12 cellular contexts compared by ENCODE assay signal in genomic region chr9:136231478-136232297, GRCh38. TPM values are rescaled to one million over a fixed set of nuclear protein-coding genes. Genes with fewer than 3 reads are reported as not detected.
A peak's percentile ranks its signal among the peaks of the same experiment; 100 is the strongest.
DNase-seq lines count a peak whose midpoint lies in the region; ATAC-seq, FAIRE-seq and TF ChIP-seq lines count a peak whose summit lies in the region.
"Had no signal": no experiment of that assay in that cellular context is flagged by ENCODE, and none has a peak within 500 bp of the region (broad histone marks: within the 10 kb centered on the region; RNA-seq: fewer than 3 reads in every experiment).

No MANE protein-coding gene starts in this region.

- H3K36me3 ChIP-seq in spleen, result peaks cover 0 to 67% (median 19%) of the 10 kb centered on the region in 6 donors

- FAIRE-seq in GM19239 (lab: Jason Lieb, UNC), result no peak
- FAIRE-seq: G401.6 had no signal

- peaks cover 0 to 84% (median 30%) of the 10 kb centered on the region in 6 donors for H3K4me1 ChIP-seq in spleen

- peak overlapping the region in 1 of 8 donors; percentile 35 for H3K4me3 ChIP-seq in spleen

- WGBS in spleen, 5 donors, result 40 to 61% (median 45%) methylated on average over 31 of the region's 31 CpGs

- peaks cover 29% of the 10 kb centered on the region for H3K4me1 Mint-ChIP-seq in activated naive CD4-positive, alpha-beta T cell treated with anti-CD3 and anti-CD28 coated beads, Interleukin-2, amount 10 ng/mL, durations not matched to agents 7 days and 5 days
- peaks cover 33% of the 10 kb centered on the region for H3K4me1 Mint-ChIP-seq in T-helper 1 cell treated with Interleukin-12 subunit alpha and Interleukin-12 subunit beta and Interleukin-4 antibody, amounts not matched to agents 30 μg/mL and 1 μg/mL, for 36 hours (ENCODE audit: low read depth)
- H3K4me1 Mint-ChIP-seq in activated naive CD8-positive, alpha-beta T cell treated with anti-CD3 and anti-CD28 coated beads, Interleukin-2, amount 50 U/mL, for 24 hours, result peaks cover 40% of the 10 kb centered on the region

- no peak for TF ChIP-seq CTCF in spleen (IDR thresholded peaks at IDR 0.05 in 8 of 11, conservative IDR thresholded peaks at IDR 0.05 in 3 of 11)

- DNase-seq in activated naive CD4-positive, alpha-beta T cell treated with anti-CD3 and anti-CD28 coated beads, Interleukin-2, amount 10 ng/mL, durations not matched to agents 7 days and 5 days, result peak; percentile 55
- no peak for DNase-seq in activated naive CD4-positive, alpha-beta T cell treated with Interleukin-2 at 50 U/mL for 16 hours
- no peak for DNase-seq in activated naive CD8-positive, alpha-beta T cell treated with anti-CD3 and anti-CD28 coated beads, Interleukin-2, amount 50 U/mL, for 24 hours
- DNase-seq in spleen (no peak), GM19239 (ENCODE audit: insufficient read length, low spot score) (no peak), NCI-H774 (lab: John Stamatoyannopoulos, UW) (no peak), inferior parietal cortex (ENCODE audit: extremely low spot score) (no peak)
- DNase-seq: NCI-H2171 treated with DMSO at 0.1 percent for 48 hours had no signal

- H3K36me3 Mint-ChIP-seq in activated naive CD4-positive, alpha-beta T cell treated with anti-CD3 and anti-CD28 coated beads, Interleukin-2, amount 10 ng/mL, durations not matched to agents 7 days and 5 days, result peaks cover 5% of the 10 kb centered on the region
- H3K36me3 Mint-ChIP-seq in T-helper 1 cell treated with Interleukin-12 subunit alpha and Interleukin-12 subunit beta and Interleukin-4 antibody, amounts not matched to agents 30 μg/mL and 1 μg/mL, for 36 hours (ENCODE audit: low read depth), result peaks cover 7% of the 10 kb centered on the region
- peaks cover 11% of the 10 kb centered on the region for H3K36me3 Mint-ChIP-seq in activated naive CD8-positive, alpha-beta T cell treated with anti-CD3 and anti-CD28 coated beads, Interleukin-2, amount 50 U/mL, for 24 hours (ENCODE audit: low read depth)

- no peaks in the 10 kb centered on the region for H3K9me3 ChIP-seq in spleen

- intact Hi-C loops in spleen (cut with DNase I; ENCODE audit: low total_unique reads), result no loop called here

- peak overlapping the region; percentile 53 for H3K4me3 Mint-ChIP-seq in activated naive CD4-positive, alpha-beta T cell treated with anti-CD3 and anti-CD28 coated beads, Interleukin-2, amount 10 ng/mL, durations not matched to agents 7 days and 5 days
- H3K4me3 Mint-ChIP-seq in T-helper 1 cell treated with Interleukin-12 subunit alpha and Interleukin-12 subunit beta and Interleukin-4 antibody, amounts not matched to agents 30 μg/mL and 1 μg/mL, for 36 hours, result peak overlapping the region; percentile 73
- H3K4me3 Mint-ChIP-seq in activated naive CD8-positive, alpha-beta T cell treated with anti-CD3 and anti-CD28 coated beads, Interleukin-2, amount 50 U/mL, for 24 hours, result no peak overlapping the region

- peak; percentile 35 for ATAC-seq in activated naive CD8-positive, alpha-beta T cell treated with anti-CD3 and anti-CD28 coated beads, Interleukin-2, amount 50 U/mL, for 24 hours

- no peaks in the 10 kb centered on the region for H3K27me3 Mint-ChIP-seq in activated naive CD4-positive, alpha-beta T cell treated with anti-CD3 and anti-CD28 coated beads, Interleukin-2, amount 10 ng/mL, durations not matched to agents 7 days and 5 days
- no peaks in the 10 kb centered on the region for H3K27me3 Mint-ChIP-seq in T-helper 1 cell treated with Interleukin-12 subunit alpha and Interleukin-12 subunit beta and Interleukin-4 antibody, amounts not matched to agents 30 μg/mL and 1 μg/mL, for 36 hours (ENCODE audit: low read depth)
- H3K27me3 Mint-ChIP-seq in activated naive CD8-positive, alpha-beta T cell treated with anti-CD3 and anti-CD28 coated beads, Interleukin-2, amount 50 U/mL, for 24 hours, result no peaks in the 10 kb centered on the region

- H3K27ac ChIP-seq in spleen, result peak overlapping the region in 7 of 8 donors; percentile 22 to 70 (median 57)
- H3K27ac ChIP-seq: epithelial cell of prostate, KMS-11 had no signal

- peak overlapping the region; percentile 86 for H3K27ac Mint-ChIP-seq in activated naive CD4-positive, alpha-beta T cell treated with anti-CD3 and anti-CD28 coated beads, Interleukin-2, amount 10 ng/mL, durations not matched to agents 7 days and 5 days
- peak overlapping the region; percentile 94 for H3K27ac Mint-ChIP-seq in T-helper 1 cell treated with Interleukin-12 subunit alpha and Interleukin-12 subunit beta and Interleukin-4 antibody, amounts not matched to agents 30 μg/mL and 1 μg/mL, for 36 hours
- H3K27ac Mint-ChIP-seq in activated naive CD8-positive, alpha-beta T cell treated with anti-CD3 and anti-CD28 coated beads, Interleukin-2, amount 50 U/mL, for 24 hours, result no peak overlapping the region

- no peak for TF ChIP-seq POLR2A in spleen (IDR thresholded peaks at IDR 0.05)

- H3K9me3 Mint-ChIP-seq in activated naive CD4-positive, alpha-beta T cell treated with anti-CD3 and anti-CD28 coated beads, Interleukin-2, amount 10 ng/mL, durations not matched to agents 7 days and 5 days, result no peaks in the 10 kb centered on the region
- no peaks in the 10 kb centered on the region for H3K9me3 Mint-ChIP-seq in T-helper 1 cell treated with Interleukin-12 subunit alpha and Interleukin-12 subunit beta and Interleukin-4 antibody, amounts not matched to agents 30 μg/mL and 1 μg/mL, for 36 hours
- no peaks in the 10 kb centered on the region for H3K9me3 Mint-ChIP-seq in activated naive CD8-positive, alpha-beta T cell treated with anti-CD3 and anti-CD28 coated beads, Interleukin-2, amount 50 U/mL, for 24 hours

- no peaks in the 10 kb centered on the region for H3K27me3 ChIP-seq in spleen (replicated peaks in 1 of 7)

- CTCF ChIA-PET in activated naive CD4-positive, alpha-beta T cell treated with anti-CD3 and anti-CD28 coated beads, Interleukin-2, amount 10 ng/mL, durations not matched to agents 7 days and 5 days (lab: Charles Lee), result no interaction called here

RNA-seq across cellular contexts. Expression of gene QSOX2, which starts 13.9 kb away (rescaled TPM):
- total RNA-seq in spleen, result 10 to 100 TPM; 13.2 to 20.3 (median 19.2) TPM
- polyA plus RNA-seq in spleen, result 10 to 100 TPM; 12.3 to 15.3 (median 14.2) TPM

RNA-seq across cellular contexts. Expression of gene LHX3, which starts 26.8 kb away (rescaled TPM):
- not detected for total RNA-seq in spleen
- polyA plus RNA-seq in spleen, result not detected
